ENCODE assay signal across 8 cellular contexts in the genomic region with DNA sequence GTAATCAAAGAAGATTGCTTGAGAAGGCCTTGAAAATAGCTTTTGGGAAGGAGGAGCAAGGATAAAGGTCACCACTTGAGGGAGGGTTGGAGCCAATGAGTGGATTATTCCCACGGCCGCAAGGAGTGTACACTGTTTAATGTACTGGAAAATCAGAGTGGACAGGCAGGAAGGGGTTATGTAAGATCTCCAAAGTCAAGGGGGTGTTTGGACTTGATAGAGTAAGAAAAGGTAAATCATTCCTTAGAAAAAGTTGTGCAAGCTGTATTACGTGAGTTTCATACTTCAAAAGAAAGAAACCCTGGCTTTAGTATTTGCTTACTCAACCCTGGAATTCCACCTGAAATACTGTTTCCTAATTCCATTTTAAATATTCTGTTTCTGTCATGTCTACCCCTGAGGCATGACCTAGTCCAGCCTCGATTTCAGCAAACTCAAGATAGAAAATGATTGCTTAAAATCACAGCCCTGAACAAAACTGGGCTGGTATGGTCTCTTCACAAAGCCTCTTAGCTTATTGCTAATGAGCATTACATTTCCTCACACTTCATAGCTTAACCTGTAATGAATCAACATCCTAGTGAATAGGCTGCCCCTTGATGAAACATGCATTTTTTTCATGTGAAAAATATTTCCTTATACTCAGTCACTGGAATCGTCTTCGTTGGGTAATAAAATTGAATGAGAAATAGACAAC. TPM values are rescaled to one million over a fixed set of nuclear protein-coding genes. Genes with fewer than 3 reads are reported as not detected.
A peak's percentile ranks its signal among the peaks of the same experiment; 100 is the strongest.
DNase-seq lines count a peak whose midpoint lies in the region; ATAC-seq and TF ChIP-seq lines count a peak whose summit lies in the region.

No MANE protein-coding gene starts in this region.

- H3K4me1 ChIP-seq in esophagus (ENCODE audit: control insufficient read depth in 2 of 2, insufficient read depth in 2 of 2, low read length in 1 of 2) (no peaks in the 10 kb centered on the region), ovary (ENCODE audit: insufficient read depth) (peaks cover 2% of the 10 kb centered on the region)

- no peak for ATAC-seq in GM18870 (IDR thresholded peaks at IDR 0.05; ENCODE audit: unreplicated experiment)

- peak; percentile 12 for DNase-seq in NCI-H2196 (lab: John Stamatoyannopoulos, UW; ENCODE audit: unreplicated experiment)
- DNase-seq in NCI-H2196 treated with DMSO at 0.1 percent for 48 hours (lab: John Stamatoyannopoulos, UW; ENCODE audit: unreplicated experiment): no peak
- DNase-seq in RKO (ENCODE audit: low spot score): peak; percentile 81
- no peak for DNase-seq in ovary
- DNase-seq in activated effector memory CD4-positive, alpha-beta T cell treated with anti-CD3 and anti-CD28 coated beads, Interleukin-2, amount 50 U/mL, for 16 hours: no peak
- no peak for DNase-seq in NK-92 (lab: John Stamatoyannopoulos, UW; ENCODE audit: unreplicated experiment)

- H3K9me3 ChIP-seq in esophagus (ENCODE audit: control insufficient read depth in 2 of 2, insufficient read depth in 1 of 2, low read depth in 1 of 2, low read length in 1 of 2) (no peaks in the 10 kb centered on the region), ovary (no peaks in the 10 kb centered on the region)

- TF ChIP-seq CTCF in ovary (IDR thresholded peaks at IDR 0.05): no peak

- TF ChIP-seq POLR2A in ovary (IDR thresholded peaks at IDR 0.05): no peak

- H3K27me3 ChIP-seq in esophagus (ENCODE audit: control insufficient read depth in 1 of 2, insufficient read depth in 2 of 2, low read length in 2 of 2) (no peaks in the 10 kb centered on the region), ovary (no peaks in the 10 kb centered on the region)

- intact Hi-C loops in ovary (cut with DNase I): no loop called here

- H3K27ac ChIP-seq in esophagus (ENCODE audit: low read depth in 2 of 2, low read length in 1 of 2) (peak overlapping the region; percentile 83 to 97), ovary (no peak overlapping the region)

- no peak for TF ChIP-seq EP300 in ovary (IDR thresholded peaks at IDR 0.05)

- H3K4me3 ChIP-seq in esophagus (ENCODE audit: low read depth in 1 of 2, low read length in 2 of 2) (peak overlapping the region; percentile 25 to 67), ovary (peak overlapping the region; percentile 50)

- H3K36me3 ChIP-seq in esophagus (ENCODE audit: control insufficient read depth in 2 of 2, insufficient read depth in 2 of 2, low read length in 1 of 2): no peaks in the 10 kb centered on the region
- H3K36me3 ChIP-seq in ovary: no peaks in the 10 kb centered on the region

- WGBS in esophagus, 2 donors: 23 to 25% methylated on average over 6 of the region's 6 CpGs
- WGBS in ovary, 3 donors: 23 to 30% (median 25%) methylated on average over 6 of the region's 6 CpGs

RNA-seq across cellular contexts. Expression of gene MREG, which starts 1.1 kb away (rescaled TPM):
- polyA plus RNA-seq in esophagus (10 to 100 TPM; 26.0 to 26.5 TPM), ovary (1 to 10 TPM in 1 of 2 donors, under 1 TPM in 1; 0.85 to 1.8 TPM)
- total RNA-seq in ovary: 1 to 10 TPM; 1.5 to 5.4 (median 2.2) TPM

Comparison
In these comparisons a context has a peak if more than half of its experiments do, and no peak if none do; other contexts are left out.
1. DNase-seq: peak in NCI-H2196 (single experiment) and RKO (single experiment); none in NCI-H2196 treated with DMSO at 0.1 percent for 48 hours (single experiment), ovary (0 of 5), activated effector memory CD4-positive, alpha-beta T cell treated with anti-CD3 and anti-CD28 coated beads, Interleukin-2, amount 50 U/mL, for 16 hours (single experiment) and NK-92 (single experiment).
2. H3K27ac ChIP-seq: peak in esophagus (2 of 2); none in ovary (0 of 2).
3. RNA of gene MREG, which starts 1.1 kb away (polyA plus RNA-seq): 26.0 to 26.5 TPM in esophagus; 0.85 to 1.8 TPM in ovary; every median in the first group is over 4 times any median in the second.